In the genomic region with DNA sequence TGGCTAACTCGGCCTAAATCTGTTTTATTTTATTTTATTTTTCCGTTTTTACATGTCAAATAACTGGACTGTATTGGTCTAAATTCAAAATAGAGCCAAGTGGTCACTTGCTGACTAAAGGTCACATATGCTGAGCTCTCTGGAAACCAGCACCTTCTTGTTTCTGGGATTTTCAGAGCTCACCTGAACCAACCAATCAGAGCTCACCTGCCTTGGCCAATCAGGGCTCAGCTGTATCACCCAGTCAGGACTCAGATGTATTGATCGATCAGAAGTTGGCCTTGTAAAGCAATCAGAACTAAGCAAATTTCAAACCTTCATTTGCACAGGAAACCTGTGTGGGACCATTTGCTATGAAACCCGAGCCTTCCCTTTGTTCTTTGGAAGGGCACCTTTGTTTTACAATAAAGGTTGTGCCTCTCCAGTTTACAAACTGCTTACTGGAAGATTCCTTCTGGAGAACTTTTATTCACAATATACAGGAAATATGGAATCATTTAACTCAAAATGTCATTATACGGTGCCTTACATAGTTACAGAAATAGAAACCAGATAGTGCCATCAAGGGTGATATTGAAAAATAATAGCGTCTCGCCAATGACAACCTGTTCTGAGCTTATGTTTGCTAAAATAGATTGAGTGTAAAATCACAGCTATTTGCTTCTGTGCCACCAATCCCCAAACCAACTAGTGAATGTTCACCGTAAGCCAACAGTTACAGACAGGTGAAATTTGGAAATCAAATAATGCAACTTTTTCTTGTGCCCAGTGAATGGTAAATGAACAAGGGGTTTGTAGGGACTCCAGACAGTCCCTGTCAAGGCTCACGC, we compare ENCODE assay signal across 9 cellular contexts.
DNase-seq lines count a peak whose midpoint lies in the region; ATAC-seq lines count a peak whose summit lies in the region.
"Had no signal": no experiment of that assay in that cellular context is flagged by ENCODE, and none has a peak within 500 bp of the region (broad histone marks: within the 10 kb centered on the region; RNA-seq: fewer than 3 reads in every experiment).

No MANE protein-coding gene starts in this region.

- H3K4me1 Mint-ChIP-seq in dendritic cell treated with granulocyte-macrophage colony-stimulating factor and Interleukin-4, amounts not matched to agents 40 ng/mL and 50 ng/mL, for 4 days (ENCODE audit: low read depth) = peaks cover 16% of the 10 kb centered on the region

- no peaks in the 10 kb centered on the region for H3K4me1 ChIP-seq in neuron (ENCODE audit: insufficient read depth, low read length)

- ATAC-seq in HG02798 (IDR thresholded peaks at IDR 0.05; ENCODE audit: poor library complexity, unreplicated experiment) = no peak
- ATAC-seq in HG02678 (IDR thresholded peaks at IDR 0.05; ENCODE audit: unreplicated experiment) = no peak
- ATAC-seq in HG02973 (IDR thresholded peaks at IDR 0.05; ENCODE audit: unreplicated experiment) = no peak

- H3K4me3 Mint-ChIP-seq in dendritic cell treated with granulocyte-macrophage colony-stimulating factor and Interleukin-4, amounts not matched to agents 40 ng/mL and 50 ng/mL, for 4 days = peak overlapping the region; percentile 17

- H3K4me3 ChIP-seq in GM08714 (ENCODE audit: low read length) (peak overlapping the region; percentile 47; the same call in 1 of the 2 replicates), neuron (ENCODE audit: low read length) (peak overlapping the region; percentile 18)
- H3K4me3 ChIP-seq: SJSA1 had no signal

- H3K27me3 ChIP-seq in neuron (ENCODE audit: insufficient read depth, low read length) = peaks cover 40% of the 10 kb centered on the region

- H3K27me3 Mint-ChIP-seq in dendritic cell treated with granulocyte-macrophage colony-stimulating factor and Interleukin-4, amounts not matched to agents 40 ng/mL and 50 ng/mL, for 4 days = peaks cover 22% of the 10 kb centered on the region

- no peaks in the 10 kb centered on the region for H3K36me3 ChIP-seq in neuron (ENCODE audit: insufficient read depth, low read length)
- H3K36me3 ChIP-seq: SJSA1 had no signal

- H2AFZ ChIP-seq in neuron (ENCODE audit: low read depth, low read length) = no peak overlapping the region

- H3K9me3 Mint-ChIP-seq in dendritic cell treated with granulocyte-macrophage colony-stimulating factor and Interleukin-4, amounts not matched to agents 40 ng/mL and 50 ng/mL, for 4 days = no peaks in the 10 kb centered on the region

- H3K9me3 ChIP-seq in neuron (ENCODE audit: low read length) = no peaks in the 10 kb centered on the region
- H3K9me3 ChIP-seq: SJSA1 had no signal

- intact Hi-C loops in dendritic cell treated with granulocyte-macrophage colony-stimulating factor and Interleukin-4, amounts not matched to agents 40 ng/mL and 50 ng/mL, for 4 days (cut with micrococcal nuclease) = no loop called here

- no peaks in the 10 kb centered on the region for H3K36me3 Mint-ChIP-seq in dendritic cell treated with granulocyte-macrophage colony-stimulating factor and Interleukin-4, amounts not matched to agents 40 ng/mL and 50 ng/mL, for 4 days (ENCODE audit: low read depth)

- DNase-seq in NCI-H2029 (lab: John Stamatoyannopoulos, UW) = peak; percentile 40
- no peak for DNase-seq in GDM1 (lab: John Stamatoyannopoulos, UW)

- no peak overlapping the region for H3K27ac Mint-ChIP-seq in dendritic cell treated with granulocyte-macrophage colony-stimulating factor and Interleukin-4, amounts not matched to agents 40 ng/mL and 50 ng/mL, for 4 days
